Comparison of ENCODE assay signal across 9 cellular contexts in the genomic region with DNA sequence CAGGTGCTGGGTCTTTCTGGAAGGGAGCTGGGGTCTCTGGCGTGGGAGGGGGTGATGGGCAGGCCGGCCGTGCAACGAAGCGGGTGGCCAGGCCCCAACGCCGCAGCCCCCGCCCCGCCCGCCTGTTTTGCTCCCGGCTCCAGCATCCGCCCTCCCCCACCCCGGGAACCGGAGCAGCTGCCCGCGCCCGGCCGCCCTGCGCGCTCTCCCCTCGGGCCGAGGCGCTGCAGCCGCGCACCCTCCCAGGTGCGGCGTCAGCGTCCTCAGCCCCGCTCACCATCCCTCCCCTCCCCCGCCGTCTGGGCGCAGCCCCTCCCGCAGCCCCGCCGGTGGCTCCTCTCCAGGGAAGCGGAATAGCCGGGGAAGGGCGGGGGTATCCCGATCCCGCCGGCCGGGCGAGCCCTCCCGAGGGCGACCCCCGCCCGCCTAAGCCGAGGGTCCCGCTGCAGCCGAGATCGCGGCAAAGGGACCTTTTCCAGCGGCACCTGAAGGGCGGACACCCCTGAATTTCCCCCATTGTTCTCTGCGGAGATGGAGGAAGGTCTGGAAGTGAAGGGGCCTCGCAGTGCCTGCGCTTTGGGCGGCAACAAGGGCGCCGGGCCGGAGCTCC. TPM values are rescaled to one million over a fixed set of nuclear protein-coding genes. Genes with fewer than 3 reads are reported as not detected.
A peak's percentile ranks its signal among the peaks of the same experiment; 100 is the strongest.
DNase-seq lines count a peak whose midpoint lies in the region; ATAC-seq lines count a peak whose summit lies in the region.
"Had no signal": no experiment of that assay in that cellular context is flagged by ENCODE, and none has a peak within 500 bp of the region (broad histone marks: within the 10 kb centered on the region; RNA-seq: fewer than 3 reads in every experiment).

No MANE protein-coding gene starts in this region.

- H3K9me3 Mint-ChIP-seq in activated naive CD4-positive, alpha-beta T cell treated with anti-CD3 and anti-CD28 coated beads for 36 hours, result peaks cover 2% of the 10 kb centered on the region
- H3K9me3 Mint-ChIP-seq in memory B cell, result peaks cover 2% of the 10 kb centered on the region

- no peak overlapping the region for H3K27ac Mint-ChIP-seq in activated naive CD4-positive, alpha-beta T cell treated with anti-CD3 and anti-CD28 coated beads for 36 hours
- H3K27ac Mint-ChIP-seq in memory B cell, result no peak overlapping the region

- peaks cover 9% of the 10 kb centered on the region for H3K4me1 Mint-ChIP-seq in activated naive CD4-positive, alpha-beta T cell treated with anti-CD3 and anti-CD28 coated beads for 36 hours (ENCODE audit: low read depth)
- H3K4me1 Mint-ChIP-seq in memory B cell, result peaks cover 2% of the 10 kb centered on the region

- no peaks in the 10 kb centered on the region for H3K36me3 Mint-ChIP-seq in activated naive CD4-positive, alpha-beta T cell treated with anti-CD3 and anti-CD28 coated beads for 36 hours (ENCODE audit: low read depth)
- peaks cover 3% of the 10 kb centered on the region for H3K36me3 Mint-ChIP-seq in memory B cell

- H3K27me3 Mint-ChIP-seq in activated naive CD4-positive, alpha-beta T cell treated with anti-CD3 and anti-CD28 coated beads for 36 hours (ENCODE audit: low read depth), result peaks cover 46% of the 10 kb centered on the region
- H3K27me3 Mint-ChIP-seq in memory B cell, result peaks cover 29% of the 10 kb centered on the region

- intact Hi-C loops in activated naive CD4-positive, alpha-beta T cell treated with anti-CD3 and anti-CD28 coated beads for 36 hours (cut with micrococcal nuclease), result no loop called here

- CTCF ChIA-PET in activated naive CD4-positive, alpha-beta T cell treated with anti-CD3 and anti-CD28 coated beads for 36 hours (lab: Charles Lee), result no interaction called here

- no peak for ATAC-seq in memory B cell (ENCODE audit: low read depth)

- no peak for DNase-seq in activated naive CD4-positive, alpha-beta T cell treated with anti-CD3 and anti-CD28 coated beads for 36 hours
- no peak for DNase-seq in activated naive CD4-positive, alpha-beta T cell (lab: John Stamatoyannopoulos, UW)
- DNase-seq in astrocyte of the hippocampus (ENCODE audit: low read depth, low spot score), result peak; percentile 28
- DNase-seq in memory B cell (ENCODE audit: low spot score in 2 of 2), result no peak
- peak; percentile 37 for DNase-seq in ureter (ENCODE audit: low spot score)
- no peak for DNase-seq in cortex of kidney (lab: John Stamatoyannopoulos, UW)
- no peak for DNase-seq in putamen (ENCODE audit: low spot score)
- DNase-seq in stimulated activated CD4-positive, alpha-beta T cell treated with anti-CD3 and anti-CD28 coated beads, Interleukin-15, amount 100 ng/mL, for 24 hours, result no peak
- DNase-seq: activated CD4-positive, alpha-beta T cell treated with anti-CD3 and anti-CD28 coated beads, Interleukin-2, amount 50 U/mL, for 4 hours had no signal

- peak overlapping the region; percentile 51 for H3K4me3 Mint-ChIP-seq in activated naive CD4-positive, alpha-beta T cell treated with anti-CD3 and anti-CD28 coated beads for 36 hours
- peak overlapping the region; percentile 24 for H3K4me3 Mint-ChIP-seq in memory B cell

RNA-seq across cellular contexts. Expression of gene KIF1A, which starts 0.5 kb away (rescaled TPM):
- total RNA-seq in activated naive CD4-positive, alpha-beta T cell treated with anti-CD3 and anti-CD28 coated beads for 36 hours, result 1 to 10 TPM; 8.4 TPM
- total RNA-seq in ureter, result 1.2 TPM

RNA-seq across cellular contexts. Expression of gene AGXT, which starts 49.1 kb away (rescaled TPM):
- not detected for total RNA-seq in activated naive CD4-positive, alpha-beta T cell treated with anti-CD3 and anti-CD28 coated beads for 36 hours
- total RNA-seq in ureter, result 0.31 TPM

Comparison
In these comparisons a context has a peak if more than half of its experiments do, and no peak if none do; other contexts are left out.
1. DNase-seq: peak in astrocyte of the hippocampus (single experiment) and ureter (single experiment); none in activated naive CD4-positive, alpha-beta T cell treated with anti-CD3 and anti-CD28 coated beads for 36 hours (single experiment), activated naive CD4-positive, alpha-beta T cell (0 of 4), memory B cell (0 of 2), cortex of kidney (single experiment), putamen (single experiment) and stimulated activated CD4-positive, alpha-beta T cell treated with anti-CD3 and anti-CD28 coated beads, Interleukin-15, amount 100 ng/mL, for 24 hours (single experiment).